In genomic region chr12:113965951-113966797, GRCh38 we compare ENCODE assay signal across 1 cellular context.
A peak's percentile ranks its signal among the peaks of the same experiment; 100 is the strongest.
TF ChIP-seq lines count a peak whose summit lies in the region.

TSS of gene RBM19 (minus strand) at chr12:113966325. CDS start at chr12:113966227, 98 bp downstream.

TF ChIP-seq in WTC11, 78 proteins besides CTCF, POLR2A, EP300 and RAD21 (continued from another document and continues in another):
- TF ChIP-seq AR (CRISPR knock-in tag; IDR thresholded peaks at IDR 0.05) = no peak
- TF ChIP-seq ZBTB21 (CRISPR knock-in tag; IDR thresholded peaks at IDR 0.05; ENCODE audit: borderline replicate concordance) = no peak
- no peak for TF ChIP-seq ZBTB43 (CRISPR knock-in tag; IDR thresholded peaks at IDR 0.05)
- TF ChIP-seq FOXK1 (CRISPR knock-in tag; IDR thresholded peaks at IDR 0.05) = peak; percentile 87
- no peak for TF ChIP-seq NR3C1 (CRISPR knock-in tag; conservative IDR thresholded peaks at IDR 0.05; ENCODE audit: low read depth)
- TF ChIP-seq SP1 (CRISPR knock-in tag; conservative IDR thresholded peaks at IDR 0.05) = peak; percentile 97
- TF ChIP-seq HMGA2 (CRISPR knock-in tag; IDR thresholded peaks at IDR 0.05) = no peak
- no peak for TF ChIP-seq NR2C2 (CRISPR knock-in tag; IDR thresholded peaks at IDR 0.05)
- TF ChIP-seq ZNF423 (CRISPR knock-in tag; IDR thresholded peaks at IDR 0.05) = no peak
- TF ChIP-seq, protein P1, sequence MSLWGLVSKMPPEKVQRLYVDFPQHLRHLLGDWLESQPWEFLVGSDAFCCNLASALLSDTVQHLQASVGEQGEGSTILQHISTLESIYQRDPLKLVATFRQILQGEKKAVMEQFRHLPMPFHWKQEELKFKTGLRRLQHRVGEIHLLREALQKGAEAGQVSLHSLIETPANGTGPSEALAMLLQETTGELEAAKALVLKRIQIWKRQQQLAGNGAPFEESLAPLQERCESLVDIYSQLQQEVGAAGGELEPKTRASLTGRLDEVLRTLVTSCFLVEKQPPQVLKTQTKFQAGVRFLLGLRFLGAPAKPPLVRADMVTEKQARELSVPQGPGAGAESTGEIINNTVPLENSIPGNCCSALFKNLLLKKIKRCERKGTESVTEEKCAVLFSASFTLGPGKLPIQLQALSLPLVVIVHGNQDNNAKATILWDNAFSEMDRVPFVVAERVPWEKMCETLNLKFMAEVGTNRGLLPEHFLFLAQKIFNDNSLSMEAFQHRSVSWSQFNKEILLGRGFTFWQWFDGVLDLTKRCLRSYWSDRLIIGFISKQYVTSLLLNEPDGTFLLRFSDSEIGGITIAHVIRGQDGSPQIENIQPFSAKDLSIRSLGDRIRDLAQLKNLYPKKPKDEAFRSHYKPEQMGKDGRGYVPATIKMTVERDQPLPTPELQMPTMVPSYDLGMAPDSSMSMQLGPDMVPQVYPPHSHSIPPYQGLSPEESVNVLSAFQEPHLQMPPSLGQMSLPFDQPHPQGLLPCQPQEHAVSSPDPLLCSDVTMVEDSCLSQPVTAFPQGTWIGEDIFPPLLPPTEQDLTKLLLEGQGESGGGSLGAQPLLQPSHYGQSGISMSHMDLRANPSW (CRISPR knock-in tag; conservative IDR thresholded peaks at IDR 0.05; ENCODE audit: low read depth) = no peak
- TF ChIP-seq ESRRA (CRISPR knock-in tag; IDR thresholded peaks at IDR 0.05; ENCODE audit: borderline replicate concordance) = no peak
- no peak for TF ChIP-seq TCF7 (CRISPR knock-in tag; IDR thresholded peaks at IDR 0.05; ENCODE audit: low read depth)
- no peak for TF ChIP-seq ATF2 (CRISPR knock-in tag; IDR thresholded peaks at IDR 0.05; ENCODE audit: borderline replicate concordance, low read depth)
- no peak for TF ChIP-seq GTF2I (CRISPR knock-in tag; conservative IDR thresholded peaks at IDR 0.05)
- TF ChIP-seq, protein P2, sequence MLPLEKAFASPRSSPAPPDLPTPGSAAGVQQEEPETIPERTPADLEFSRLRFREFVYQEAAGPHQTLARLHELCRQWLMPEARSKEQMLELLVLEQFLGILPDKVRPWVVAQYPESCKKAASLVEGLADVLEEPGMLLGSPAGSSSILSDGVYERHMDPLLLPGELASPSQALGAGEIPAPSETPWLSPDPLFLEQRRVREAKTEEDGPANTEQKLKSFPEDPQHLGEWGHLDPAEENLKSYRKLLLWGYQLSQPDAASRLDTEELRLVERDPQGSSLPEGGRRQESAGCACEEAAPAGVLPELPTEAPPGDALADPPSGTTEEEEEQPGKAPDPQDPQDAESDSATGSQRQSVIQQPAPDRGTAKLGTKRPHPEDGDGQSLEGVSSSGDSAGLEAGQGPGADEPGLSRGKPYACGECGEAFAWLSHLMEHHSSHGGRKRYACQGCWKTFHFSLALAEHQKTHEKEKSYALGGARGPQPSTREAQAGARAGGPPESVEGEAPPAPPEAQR (CRISPR knock-in tag; IDR thresholded peaks at IDR 0.05) = no peak
- TF ChIP-seq ZNF396 (CRISPR knock-in tag; IDR thresholded peaks at IDR 0.05; ENCODE audit: borderline replicate concordance) = no peak
- TF ChIP-seq ZNF512 (CRISPR knock-in tag; IDR thresholded peaks at IDR 0.05; ENCODE audit: borderline replicate concordance) = no peak
- TF ChIP-seq, protein P3, sequence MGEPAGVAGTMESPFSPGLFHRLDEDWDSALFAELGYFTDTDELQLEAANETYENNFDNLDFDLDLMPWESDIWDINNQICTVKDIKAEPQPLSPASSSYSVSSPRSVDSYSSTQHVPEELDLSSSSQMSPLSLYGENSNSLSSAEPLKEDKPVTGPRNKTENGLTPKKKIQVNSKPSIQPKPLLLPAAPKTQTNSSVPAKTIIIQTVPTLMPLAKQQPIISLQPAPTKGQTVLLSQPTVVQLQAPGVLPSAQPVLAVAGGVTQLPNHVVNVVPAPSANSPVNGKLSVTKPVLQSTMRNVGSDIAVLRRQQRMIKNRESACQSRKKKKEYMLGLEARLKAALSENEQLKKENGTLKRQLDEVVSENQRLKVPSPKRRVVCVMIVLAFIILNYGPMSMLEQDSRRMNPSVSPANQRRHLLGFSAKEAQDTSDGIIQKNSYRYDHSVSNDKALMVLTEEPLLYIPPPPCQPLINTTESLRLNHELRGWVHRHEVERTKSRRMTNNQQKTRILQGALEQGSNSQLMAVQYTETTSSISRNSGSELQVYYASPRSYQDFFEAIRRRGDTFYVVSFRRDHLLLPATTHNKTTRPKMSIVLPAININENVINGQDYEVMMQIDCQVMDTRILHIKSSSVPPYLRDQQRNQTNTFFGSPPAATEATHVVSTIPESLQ (CRISPR knock-in tag; IDR thresholded peaks at IDR 0.05) = no peak
- TF ChIP-seq EMX1 (CRISPR knock-in tag; IDR thresholded peaks at IDR 0.05) = no peak
- TF ChIP-seq ETV6 (CRISPR knock-in tag; IDR thresholded peaks at IDR 0.05) = 0 out of 2 replicates have a peak, but pooled peaks have one; percentile 22
- TF ChIP-seq ZNF317 (CRISPR knock-in tag; IDR thresholded peaks at IDR 0.05; ENCODE audit: borderline replicate concordance, low read depth) = no peak
- TF ChIP-seq ZNF425 (CRISPR knock-in tag; conservative IDR thresholded peaks at IDR 0.05) = no peak
- TF ChIP-seq NFE2L1 (CRISPR knock-in tag; IDR thresholded peaks at IDR 0.05) = no peak; the same call in 1 of the 2 replicates
- TF ChIP-seq E2F5 (CRISPR knock-in tag; IDR thresholded peaks at IDR 0.05) = no peak
- no peak for TF ChIP-seq CBFB (CRISPR knock-in tag; IDR thresholded peaks at IDR 0.05; ENCODE audit: low read depth)
- no peak for TF ChIP-seq SMAD4 (CRISPR knock-in tag; IDR thresholded peaks at IDR 0.05)
- TF ChIP-seq IRF2 (CRISPR knock-in tag; IDR thresholded peaks at IDR 0.05; ENCODE audit: borderline replicate concordance, low read depth) = no peak
- TF ChIP-seq GRHL2 (CRISPR knock-in tag; IDR thresholded peaks at IDR 0.05; ENCODE audit: insufficient replicate concordance, severe bottlenecking) = no peak
- no peak for TF ChIP-seq ARID4B (CRISPR knock-in tag; IDR thresholded peaks at IDR 0.05; ENCODE audit: borderline replicate concordance)
- no peak for TF ChIP-seq JUN (CRISPR knock-in tag; IDR thresholded peaks at IDR 0.05)
- TF ChIP-seq RORB (CRISPR knock-in tag; IDR thresholded peaks at IDR 0.05) = no peak
- no peak for TF ChIP-seq ZNF263 (CRISPR knock-in tag; IDR thresholded peaks at IDR 0.05; ENCODE audit: low read depth)
- TF ChIP-seq IRF1 (CRISPR knock-in tag; IDR thresholded peaks at IDR 0.05) = no peak
- TF ChIP-seq MXD4 (CRISPR knock-in tag; IDR thresholded peaks at IDR 0.05; ENCODE audit: borderline replicate concordance) = no peak
